In genomic region chr20:32302507-32302872, GRCh38 we compare ENCODE assay signal across 20 cellular contexts. TPM values are rescaled to one million over a fixed set of nuclear protein-coding genes. Genes with fewer than 3 reads are reported as not detected.
DNase-seq lines count a peak whose midpoint lies in the region; ATAC-seq and TF ChIP-seq lines count a peak whose summit lies in the region.
"Had no signal": no experiment of that assay in that cellular context is flagged by ENCODE, and none has a peak within 500 bp of the region (broad histone marks: within the 10 kb centered on the region; RNA-seq: fewer than 3 reads in every experiment).

No MANE protein-coding gene starts in this region.

- CTCF ChIA-PET in activated CD4-positive, alpha-beta T cell treated with anti-CD3 and anti-CD28 coated beads for 36 hours (lab: Charles Lee), result interaction anchor here (0.8 to 1.2 kb wide), 4 partner anchors 8 to 79 kb away, joined by 3 read pairs; no protein-coding TSS in a partner anchor

- H3K4me1 Mint-ChIP-seq in activated CD4-positive, alpha-beta T cell treated with anti-CD3 and anti-CD28 coated beads for 36 hours, result peaks cover 48% of the 10 kb centered on the region

- POLR2A ChIA-PET in activated CD4-positive, alpha-beta T cell treated with anti-CD3 and anti-CD28 coated beads for 36 hours (lab: Charles Lee), result no interaction called here

- no peaks in the 10 kb centered on the region for H3K9me3 Mint-ChIP-seq in activated CD4-positive, alpha-beta T cell treated with anti-CD3 and anti-CD28 coated beads for 36 hours (ENCODE audit: low read depth)
- H3K9me3 Mint-ChIP-seq: CD8-positive, alpha-beta T cell; IgD-negative memory B cell had no signal

- no peak for TF ChIP-seq CTCF in epithelial cell of esophagus (IDR thresholded peaks at IDR 0.05; ENCODE audit: insufficient read depth, low read depth, low read length, missing control alignments)

- ATAC-seq in activated CD4-positive, alpha-beta T cell treated with anti-CD3 and anti-CD28 coated beads for 36 hours, result no peak
- ATAC-seq: CD8-positive, alpha-beta T cell had no signal

- peak overlapping the region; percentile 63 for H3K27ac Mint-ChIP-seq in activated CD4-positive, alpha-beta T cell treated with anti-CD3 and anti-CD28 coated beads for 36 hours
- H3K27ac Mint-ChIP-seq: CD8-positive, alpha-beta T cell had no signal

- no peak overlapping the region for H3K4me3 ChIP-seq in epithelial cell of esophagus (ENCODE audit: low read length)
- H3K4me3 ChIP-seq: BLaER1 had no signal

- no peaks in the 10 kb centered on the region for H3K27me3 Mint-ChIP-seq in activated CD4-positive, alpha-beta T cell treated with anti-CD3 and anti-CD28 coated beads for 36 hours
- H3K27me3 Mint-ChIP-seq: IgD-negative memory B cell had no signal

- H3K4me3 Mint-ChIP-seq in activated CD4-positive, alpha-beta T cell treated with anti-CD3 and anti-CD28 coated beads for 36 hours, result peak overlapping the region; percentile 42
- H3K4me3 Mint-ChIP-seq: CD8-positive, alpha-beta T cell; IgD-negative memory B cell had no signal

- peaks cover 29% of the 10 kb centered on the region for H3K36me3 Mint-ChIP-seq in activated CD4-positive, alpha-beta T cell treated with anti-CD3 and anti-CD28 coated beads for 36 hours (ENCODE audit: low read depth)

- intact Hi-C loops in activated CD4-positive, alpha-beta T cell treated with anti-CD3 and anti-CD28 coated beads for 36 hours (cut with DNase I, micrococcal nuclease), result no loop called here
- intact Hi-C loops in cardiac septum (cut with DNase I), result no loop called here

- DNase-seq in activated CD4-positive, alpha-beta T cell treated with anti-CD3 and anti-CD28 coated beads for 36 hours, result no peak
- no peak for DNase-seq in activated CD4-positive, alpha-beta T cell treated with anti-CD3 and anti-CD28 coated beads for 48 hours
- DNase-seq in ELF-1 (ENCODE audit: low read depth, low spot score) (peak; percentile 46), epithelial cell of esophagus (ENCODE audit: low read depth) (peak; percentile 9), retina (peak; percentile 34), Ammon's horn (ENCODE audit: low spot score) (no peak), DMS 273 (lab: John Stamatoyannopoulos, UW; ENCODE audit: unreplicated experiment) (no peak), cardiac septum (ENCODE audit: low spot score) (no peak)
- DNase-seq: CD8-positive, alpha-beta T cell; GF-D8; HCEC 1CT; Kasumi-1; MM.1S; NCI-H187 treated with DMSO at 0.1 percent for 48 hours; NCI-H2171; NCI-H446 treated with DMSO at 0.1 percent for 48 hours; NCI-H748 treated with DMSO at 0.1 percent for 48 hours; OCI-M1 had no signal

RNA-seq across cellular contexts. Expression of gene KIF3B, which starts 25.0 kb away (rescaled TPM):
- 10 to 100 TPM; 39.9 to 40.7 TPM for total RNA-seq in activated CD4-positive, alpha-beta T cell treated with anti-CD3 and anti-CD28 coated beads for 36 hours
- total RNA-seq in cardiac septum, result 17.3 TPM

RNA-seq across cellular contexts. Expression of gene ASXL1, which starts 55.6 kb away (rescaled TPM):
- 100 to 1,000 TPM; 129 to 141 TPM for total RNA-seq in activated CD4-positive, alpha-beta T cell treated with anti-CD3 and anti-CD28 coated beads for 36 hours
- 36.3 TPM for total RNA-seq in cardiac septum

Comparison
In these comparisons a context has a peak if more than half of its experiments do, and no peak if none do; other contexts are left out.
1. DNase-seq: peak in ELF-1 (single experiment), epithelial cell of esophagus (single experiment) and retina (single experiment); none in activated CD4-positive, alpha-beta T cell treated with anti-CD3 and anti-CD28 coated beads for 36 hours (single experiment), activated CD4-positive, alpha-beta T cell treated with anti-CD3 and anti-CD28 coated beads for 48 hours (single experiment), Ammon's horn (single experiment), DMS 273 (single experiment) and cardiac septum (single experiment).